Comparison of ENCODE assay signal across 23 cellular contexts in the genomic region with DNA sequence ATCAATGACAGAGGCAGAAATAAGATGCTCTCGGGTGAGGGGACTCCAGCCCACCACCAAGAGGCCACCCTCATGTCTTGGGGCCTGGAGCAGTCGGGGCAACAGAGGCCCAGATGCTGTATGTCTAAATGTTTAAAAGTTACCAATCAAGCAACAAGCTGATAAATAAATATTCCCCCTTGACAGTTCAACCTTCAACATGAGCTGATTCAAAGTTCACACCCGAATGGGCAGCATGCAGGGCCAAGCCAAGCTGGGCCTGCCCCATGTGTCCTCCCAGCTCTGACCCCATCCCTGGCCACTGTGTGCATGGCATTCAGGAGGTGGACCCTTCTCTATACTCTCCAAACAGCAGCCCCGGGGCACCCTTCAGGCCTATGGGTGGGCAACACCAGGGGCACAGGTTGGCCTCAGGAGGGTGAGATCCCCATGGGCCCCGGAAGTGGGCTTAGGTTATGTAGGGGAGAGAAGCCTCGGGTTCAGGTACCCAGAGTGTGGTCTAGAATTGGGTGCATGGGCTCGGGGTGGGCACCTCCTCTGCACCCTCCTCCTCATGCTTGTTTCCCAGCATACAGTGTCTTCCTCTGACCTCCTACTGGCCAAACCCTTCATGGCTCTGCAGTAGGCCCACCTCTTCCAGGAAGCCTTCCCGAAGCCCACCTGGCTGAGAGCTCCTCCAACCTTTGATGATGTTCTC.
"Had no signal": no experiment of that assay in that cellular context is flagged by ENCODE, and none has a peak within 500 bp of the region (broad histone marks: within the 10 kb centered on the region; RNA-seq: fewer than 3 reads in every experiment).

No MANE protein-coding gene starts in this region.

- ATAC-seq: activated T-cell treated with anti-CD3 and anti-CD28 coated beads, Interleukin-2, amount 50 U/mL, for 4 hours; gastroesophageal sphincter; left colon; pancreas had no signal

- H3K9me3 Mint-ChIP-seq: activated naive CD4-positive, alpha-beta T cell treated with anti-CD3 and anti-CD28 coated beads, Interleukin-2, amount 50 U/mL, for 24 hours; activated T-cell treated with anti-CD3 and anti-CD28 coated beads, Interleukin-2, amount 50 U/mL, for 4 hours; mesothelial cell of epicardium; neural crest cell; stimulated activated effector memory CD8-positive, alpha-beta T cell treated with anti-CD3 and anti-CD28 coated beads, Interleukin-12 subunit alpha, Interleukin-12 subunit beta, amount 100 ng/mL, for 72 hours had no signal

- H3K4me3 ChIP-seq: adrenal gland, cardiac muscle cell, gastroesophageal sphincter, heart right ventricle, lower lobe of right lung, pancreas, transverse colon, vagina had no signal

- H3K4me1 ChIP-seq: adrenal gland, gastroesophageal sphincter, transverse colon, vagina had no signal

- H3K27ac ChIP-seq: adrenal gland, cardiac muscle cell, gastroesophageal sphincter, heart right ventricle, lower lobe of right lung, pancreas, transverse colon, vagina had no signal

- FAIRE-seq: colon, islet of Langerhans, pancreas had no signal

- H3K36me3 ChIP-seq: adrenal gland, cardiac muscle cell, gastroesophageal sphincter, heart right ventricle, lower lobe of right lung, pancreas, transverse colon, vagina had no signal

- H3K4me3 Mint-ChIP-seq: activated naive CD4-positive, alpha-beta T cell treated with anti-CD3 and anti-CD28 coated beads, Interleukin-2, amount 50 U/mL, for 24 hours; activated T-cell treated with anti-CD3 and anti-CD28 coated beads, Interleukin-2, amount 50 U/mL, for 4 hours; mesothelial cell of epicardium; neural crest cell had no signal

- H3K36me3 Mint-ChIP-seq: activated naive CD4-positive, alpha-beta T cell treated with anti-CD3 and anti-CD28 coated beads, Interleukin-2, amount 50 U/mL, for 24 hours; mesothelial cell of epicardium; stimulated activated effector memory CD8-positive, alpha-beta T cell treated with anti-CD3 and anti-CD28 coated beads, Interleukin-12 subunit alpha, Interleukin-12 subunit beta, amount 100 ng/mL, for 72 hours had no signal

- H3K27ac Mint-ChIP-seq: activated naive CD4-positive, alpha-beta T cell treated with anti-CD3 and anti-CD28 coated beads, Interleukin-2, amount 50 U/mL, for 24 hours; mesothelial cell of epicardium had no signal

- H3K9me3 ChIP-seq: adrenal gland, gastroesophageal sphincter, heart right ventricle, lower lobe of right lung, pancreas, transverse colon, vagina had no signal

- H3K4me1 Mint-ChIP-seq: mesothelial cell of epicardium, neural crest cell had no signal

- H3K27me3 Mint-ChIP-seq: activated naive CD4-positive, alpha-beta T cell treated with anti-CD3 and anti-CD28 coated beads, Interleukin-2, amount 50 U/mL, for 24 hours had no signal

- DNase-seq: activated CD4-positive, alpha-beta T cell treated with anti-CD3 and anti-CD28 coated beads for 1 hour; activated CD4-positive, alpha-beta T cell treated with anti-CD3 and anti-CD28 coated beads, Interleukin-2, amount 50 U/mL, for 48 hours; activated effector memory CD4-positive, alpha-beta T cell treated with Interleukin-2 at 50 U/mL for 16 hours; activated T-cell treated with anti-CD3 and anti-CD28 coated beads, Interleukin-2, amount 50 U/mL, for 4 hours; adrenal gland; erythroblast; heart right ventricle; left colon; lower lobe of right lung; pancreas; stimulated activated CD4-positive, alpha-beta T cell treated with anti-CD3 and anti-CD28 coated beads, Interleukin-12 subunit alpha, Interleukin-12 subunit beta, amount 100 ng/mL, for 4 hours; substantia nigra; T-helper 9 cell; transverse colon had no signal
